In the genomic region with DNA sequence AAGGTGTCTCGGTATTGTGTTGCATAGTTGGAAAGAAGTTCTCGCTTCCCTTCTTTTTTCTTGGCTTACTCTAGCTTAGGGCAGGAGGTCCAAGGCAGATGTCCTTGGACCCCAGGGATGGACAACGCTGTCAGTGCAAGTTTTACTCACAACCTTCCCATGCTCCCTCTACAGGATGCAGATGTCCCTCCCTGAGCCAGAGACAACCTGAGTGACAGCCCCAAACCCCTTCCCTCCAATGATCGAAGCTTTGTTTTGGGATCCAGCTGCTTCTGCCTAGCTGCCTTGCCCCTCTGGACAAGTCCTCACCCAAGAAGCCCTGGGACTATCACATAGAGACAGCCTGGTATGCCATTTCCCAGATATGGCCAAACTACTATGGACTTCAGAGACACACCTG, we compare ENCODE assay signal across 12 cellular contexts.
"Had no signal": no experiment of that assay in that cellular context is flagged by ENCODE, and none has a peak within 500 bp of the region (broad histone marks: within the 10 kb centered on the region; RNA-seq: fewer than 3 reads in every experiment).

No MANE protein-coding gene starts in this region.

- H3K36me3 ChIP-seq: cardiac muscle cell, ovary, sigmoid colon, spleen, WERI-Rb-1 had no signal

- H3K27ac Mint-ChIP-seq: activated naive CD4-positive, alpha-beta T cell treated with anti-CD3 and anti-CD28 coated beads for 36 hours had no signal

- H3K4me3 ChIP-seq: cardiac muscle cell, ovary, sigmoid colon, spleen had no signal

- H3K27me3 ChIP-seq: cardiac muscle cell, ovary, sigmoid colon, spleen had no signal

- H3K9me3 Mint-ChIP-seq: activated naive CD4-positive, alpha-beta T cell treated with anti-CD3 and anti-CD28 coated beads for 36 hours; activated T-helper 2 cell treated with anti-CD3 and anti-CD28 coated beads, Interferon-gamma antibody, Interleukin-2, Interleukin-4, amounts not matched to agents 10 μg/mL and 5 μg/mL and 100 μg/mL, durations not matched to agents 14 hours and 24 hours and 36 hours had no signal

- H3K4me3 Mint-ChIP-seq: activated naive CD4-positive, alpha-beta T cell treated with anti-CD3 and anti-CD28 coated beads for 36 hours had no signal

- ATAC-seq: activated naive CD8-positive, alpha-beta T cell treated with anti-CD3 and anti-CD28 coated beads, Interleukin-2, amount 50 U/mL, for 24 hours; esophagus mucosa had no signal

- H3K9me3 ChIP-seq: ovary, sigmoid colon, spleen had no signal

- H3K27me3 Mint-ChIP-seq: activated naive CD8-positive, alpha-beta T cell treated with anti-CD3 and anti-CD28 coated beads, Interleukin-2, amount 50 U/mL, for 24 hours had no signal

- DNase-seq: activated CD4-positive, alpha-beta T cell treated with anti-CD3 and anti-CD28 coated beads for 4 hours; activated CD8-positive, alpha-beta memory T cell treated with anti-CD3 and anti-CD28 coated beads, Interleukin-2, amount 50 U/mL, for 48 hours; activated naive CD4-positive, alpha-beta T cell treated with anti-CD3 and anti-CD28 coated beads for 36 hours; activated naive CD8-positive, alpha-beta T cell treated with anti-CD3 and anti-CD28 coated beads, Interleukin-2, amount 50 U/mL, for 24 hours; hypothalamus; ovary; sigmoid colon; spleen; WERI-Rb-1 had no signal

- H3K27ac ChIP-seq: cardiac muscle cell, ovary, spleen, WERI-Rb-1 had no signal
